Comparison of ENCODE assay signal across 17 cellular contexts in the genomic region with DNA sequence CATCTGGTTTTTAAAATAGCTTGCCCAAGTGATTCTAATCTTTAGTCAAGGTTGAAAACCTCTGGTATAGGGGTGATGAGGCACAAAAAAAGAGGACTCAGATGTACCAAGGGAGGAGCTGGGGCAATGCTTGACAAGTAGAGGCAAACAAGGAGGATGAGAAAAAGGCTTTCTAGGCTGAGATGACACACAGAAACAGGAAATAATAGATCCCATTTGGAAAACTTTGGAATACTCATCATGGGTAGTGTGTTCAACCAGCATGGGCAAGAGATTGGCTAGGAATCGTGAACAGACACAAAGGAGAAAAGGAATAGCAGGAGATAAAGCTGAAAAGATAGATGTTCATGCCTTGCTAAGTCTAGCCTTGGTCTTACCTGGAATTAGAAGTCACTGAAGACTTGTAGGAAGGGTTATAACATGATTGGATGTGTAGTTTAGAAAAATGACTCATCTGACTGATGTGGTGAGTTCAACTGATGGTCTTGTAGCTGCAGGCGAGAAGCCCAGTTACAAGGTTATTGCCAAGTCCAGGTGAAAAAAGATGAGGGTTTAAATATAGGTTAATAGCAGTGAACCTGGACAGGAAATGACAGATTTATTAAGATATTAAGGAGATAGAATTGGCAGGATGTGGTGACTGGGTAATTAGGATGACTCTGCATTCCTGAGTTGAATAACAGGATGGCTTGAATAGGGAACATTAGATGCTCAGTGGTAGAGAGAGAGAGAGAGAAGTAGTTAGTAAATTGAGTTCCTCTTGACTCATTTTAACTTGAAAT.
DNase-seq lines count a peak whose midpoint lies in the region; ATAC-seq, FAIRE-seq and TF ChIP-seq lines count a peak whose summit lies in the region.
"Had no signal": no experiment of that assay in that cellular context is flagged by ENCODE, and none has a peak within 500 bp of the region (broad histone marks: within the 10 kb centered on the region; RNA-seq: fewer than 3 reads in every experiment).

No MANE protein-coding gene starts in this region.

- no peaks in the 10 kb centered on the region for H3K36me3 ChIP-seq in astrocyte (ENCODE audit: insufficient read depth, low read length)
- H3K36me3 ChIP-seq: right atrium auricular region had no signal

- H2AFZ ChIP-seq in astrocyte (ENCODE audit: low read depth, low read length): no peak overlapping the region

- H3K27ac ChIP-seq in astrocyte (ENCODE audit: low read depth, low read length) (no peak overlapping the region), foreskin keratinocyte (peak overlapping the region; percentile 22)
- H3K27ac ChIP-seq: C4-2B, dorsolateral prefrontal cortex, right atrium auricular region had no signal

- TF ChIP-seq CTCF in HFF-Myc (IDR thresholded peaks at IDR 0.05; ENCODE audit: low read depth, low read length, missing control alignments) (no peak), astrocyte (IDR thresholded peaks at IDR 0.05; ENCODE audit: insufficient read depth, low read depth, low read length) (no peak), foreskin keratinocyte (conservative IDR thresholded peaks at IDR 0.05) (no peak)

- no peaks in the 10 kb centered on the region for H3K9me3 Mint-ChIP-seq in astrocyte (ENCODE audit: unreplicated experiment)
- H3K9me3 Mint-ChIP-seq: natural killer cell had no signal

- peaks cover 6% of the 10 kb centered on the region for H3K36me3 Mint-ChIP-seq in astrocyte (ENCODE audit: low read depth, unreplicated experiment)
- H3K36me3 Mint-ChIP-seq: natural killer cell had no signal

- no peak overlapping the region for H3K9ac ChIP-seq in astrocyte (ENCODE audit: low read length)

- no peaks in the 10 kb centered on the region for H3K79me2 ChIP-seq in astrocyte (ENCODE audit: insufficient read depth, low read length)

- no peak overlapping the region for H3K4me2 ChIP-seq in astrocyte (ENCODE audit: low read length)

- peak; percentile 87 for ATAC-seq in foreskin keratinocyte
- ATAC-seq in HG02970 (IDR thresholded peaks at IDR 0.05; ENCODE audit: low FRiP score, unreplicated experiment): no peak
- ATAC-seq: activated T-cell treated with anti-CD3 and anti-CD28 coated beads, Interleukin-2, amount 50 U/mL, for 4 hours; natural killer cell; T-helper 17 cell had no signal

- no peaks in the 10 kb centered on the region for H3K9me3 ChIP-seq in astrocyte (ENCODE audit: insufficient read depth, low read depth, low read length)
- H3K9me3 ChIP-seq: right atrium auricular region had no signal

- no peaks in the 10 kb centered on the region for H3K27me3 Mint-ChIP-seq in astrocyte (ENCODE audit: low read depth, unreplicated experiment)
- H3K27me3 Mint-ChIP-seq: T-helper 17 cell had no signal

- H3K27me3 ChIP-seq in astrocyte (ENCODE audit: insufficient read depth, low read length) (no peaks in the 10 kb centered on the region), foreskin keratinocyte (no peaks in the 10 kb centered on the region)
- H3K27me3 ChIP-seq: dorsolateral prefrontal cortex, right atrium auricular region had no signal

- no peak overlapping the region for H3K4me3 Mint-ChIP-seq in astrocyte (ENCODE audit: unreplicated experiment)
- H3K4me3 Mint-ChIP-seq: activated T-cell treated with anti-CD3 and anti-CD28 coated beads, Interleukin-2, amount 50 U/mL, for 4 hours; natural killer cell; T-helper 17 cell had no signal

- H4K20me1 ChIP-seq in astrocyte (ENCODE audit: insufficient read depth, low read length): no peaks in the 10 kb centered on the region

- H3K4me3 ChIP-seq in HFF-Myc (replicated peaks; ENCODE audit: low read depth, low read length) (no peak overlapping the region), astrocyte (ENCODE audit: insufficient read depth, low read depth, low read length) (no peak overlapping the region)
- H3K4me3 ChIP-seq: dorsolateral prefrontal cortex, right atrium auricular region had no signal

- no peak overlapping the region for H3K27ac Mint-ChIP-seq in astrocyte (ENCODE audit: unreplicated experiment)
- H3K27ac Mint-ChIP-seq: natural killer cell, T-helper 17 cell had no signal

- DNase-seq in CD1c-positive myeloid dendritic cell (ENCODE audit: extremely low spot score) (peak; percentile 20), HFF-Myc (ENCODE audit: extremely low read depth, low read depth) (peak; percentile 5), astrocyte (ENCODE audit: low read depth) (peak; percentile 68), foreskin keratinocyte (peak; percentile 96 to 98), DMS114 treated with DMSO at 0.1 percent for 48 hours (lab: John Stamatoyannopoulos, UW; ENCODE audit: unreplicated experiment) (no peak), epidermal melanocyte (ENCODE audit: insufficient read length, low spot score) (no peak)
- no peak for DNase-seq in effector CD4-positive, alpha-beta T cell
- DNase-seq: activated T-cell treated with anti-CD3 and anti-CD28 coated beads, Interleukin-2, amount 50 U/mL, for 4 hours; dorsolateral prefrontal cortex; natural killer cell; NCI-H1417 treated with DMSO at 0.1 percent for 48 hours; stimulated activated CD4-positive, alpha-beta T cell treated with anti-CD3 and anti-CD28 coated beads, Interleukin-4, amount 100 ng/mL, for 1 hour; T-helper 17 cell had no signal

- no peaks in the 10 kb centered on the region for H3K4me1 ChIP-seq in astrocyte (ENCODE audit: insufficient read depth, low read length)
- peaks cover 25% of the 10 kb centered on the region for H3K4me1 ChIP-seq in foreskin keratinocyte
- H3K4me1 ChIP-seq: right atrium auricular region had no signal

- FAIRE-seq in astrocyte (lab: Jason Lieb, UNC): peak; percentile 17
- FAIRE-seq: G401.6 had no signal

- no peaks in the 10 kb centered on the region for H3K4me1 Mint-ChIP-seq in astrocyte (ENCODE audit: low read depth, unreplicated experiment)
- H3K4me1 Mint-ChIP-seq: T-helper 17 cell had no signal

Comparison
In these comparisons a context has a peak if more than half of its experiments do, and no peak if none do; other contexts are left out.
1. DNase-seq: peak in CD1c-positive myeloid dendritic cell (single experiment), HFF-Myc (single experiment), astrocyte (single experiment) and foreskin keratinocyte (2 of 2); none in DMS114 treated with DMSO at 0.1 percent for 48 hours (single experiment), effector CD4-positive, alpha-beta T cell (single experiment) and epidermal melanocyte (single experiment).